Comparison of ENCODE assay signal across 1 cellular context in genomic region chr2:8953525-8953924, GRCh38.
TF ChIP-seq lines count a peak whose summit lies in the region.

No MANE protein-coding gene starts in this region.

TF ChIP-seq in HepG2, 621 proteins besides CTCF, POLR2A, EP300 and RAD21 (continued from another document):
- no peak for TF ChIP-seq ZBTB4 (CRISPR knock-in tag; IDR thresholded peaks at IDR 0.05; ENCODE audit: borderline replicate concordance)
